ENCODE assay signal across 8 cellular contexts in the genomic region with DNA sequence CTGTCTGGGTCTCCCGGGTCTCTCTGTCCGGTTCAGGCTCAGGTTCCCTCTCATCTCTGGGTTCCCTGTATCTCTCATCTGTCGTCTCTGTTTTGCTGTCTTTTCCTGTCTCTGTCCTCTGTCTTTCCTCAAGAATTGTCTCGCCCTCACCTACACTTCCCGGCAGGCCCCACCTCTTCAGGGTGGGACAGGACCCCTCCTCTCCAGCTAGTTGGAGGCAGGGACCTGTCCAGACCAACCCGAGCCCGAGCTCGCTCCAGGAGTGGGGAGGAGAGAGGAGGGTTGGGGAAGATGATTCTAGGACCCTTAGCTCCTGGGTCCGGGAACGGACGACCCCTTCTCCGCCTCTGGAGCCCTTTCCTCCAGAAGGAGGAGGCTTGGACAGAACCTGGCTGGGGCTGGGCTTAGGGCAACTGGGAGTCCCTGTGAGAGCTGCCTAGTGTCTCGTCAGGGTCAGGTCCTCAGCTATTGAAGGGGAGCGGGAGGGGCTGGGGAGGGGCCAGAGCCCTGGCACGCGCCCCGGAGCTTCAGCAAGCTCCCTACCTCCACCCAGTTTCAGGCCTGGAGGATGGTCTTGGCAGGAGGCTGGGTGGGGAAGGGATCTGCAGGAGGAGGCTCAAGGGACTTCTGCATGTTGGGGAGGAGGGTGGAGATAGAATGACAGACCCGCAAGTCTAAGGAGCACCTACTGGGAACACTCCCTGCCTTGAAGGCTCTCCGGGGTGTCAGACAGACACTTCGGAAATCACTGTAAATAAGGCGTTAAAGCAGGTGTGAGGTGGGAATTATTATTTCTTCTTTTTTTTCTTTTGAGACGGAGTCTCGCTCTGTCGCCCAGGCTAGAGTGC. TPM values are rescaled to one million over a fixed set of nuclear protein-coding genes. Genes with fewer than 3 reads are reported as not detected.
DNase-seq lines count a peak whose midpoint lies in the region; ATAC-seq and TF ChIP-seq lines count a peak whose summit lies in the region.

No MANE protein-coding gene starts in this region.

- no peak overlapping the region for H3K18ac ChIP-seq in mesenchymal stem cell (ENCODE audit: low read depth in 1 of 2, low read length in 2 of 2)

- no peak overlapping the region for H2BK12ac ChIP-seq in mesenchymal stem cell (ENCODE audit: low read length in 2 of 2)

- H3K4me3 ChIP-seq in Caco-2 (ENCODE audit: low read depth, low read length), result peak overlapping the region; percentile 45
- peak overlapping the region; percentile 79 for H3K4me3 ChIP-seq in NB4 (ENCODE audit: low read depth, low read length)
- H3K4me3 ChIP-seq in mesenchymal stem cell (ENCODE audit: insufficient read depth in 1 of 2, low read depth in 1 of 2, low read length in 2 of 2), result peak overlapping the region; percentile 84 to 85

- ATAC-seq in HG03521 (IDR thresholded peaks at IDR 0.05; ENCODE audit: unreplicated experiment) (no peak), HG03196 (IDR thresholded peaks at IDR 0.05; ENCODE audit: unreplicated experiment) (no peak)

- H3K4me1 Mint-ChIP-seq in Caco-2 (ENCODE audit: low read depth, unreplicated experiment) (peaks cover 23% of the 10 kb centered on the region), chondrocyte (ENCODE audit: low read depth) (peaks cover 29% of the 10 kb centered on the region)

- H2BK15ac ChIP-seq in mesenchymal stem cell (ENCODE audit: low read depth, poor library complexity, severe bottlenecking), result peak overlapping the region; percentile 71

- peak in 1 of 2 experiments; percentile 22 for DNase-seq in Caco-2
- DNase-seq in NB4 (ENCODE audit: low read depth), result peak; percentile 31
- DNase-seq in chondrocyte (ENCODE audit: low spot score), result no peak
- no peak for DNase-seq in mesenchymal stem cell
- DNase-seq in NCI-H128 (lab: John Stamatoyannopoulos, UW; ENCODE audit: unreplicated experiment), result no peak
- DNase-seq in activated gamma-delta T cell treated with Interleukin-2 at 50 U/mL for 16 hours, result no peak

- H3K9me3 Mint-ChIP-seq in Caco-2 (ENCODE audit: unreplicated experiment) (no peaks in the 10 kb centered on the region), chondrocyte (ENCODE audit: low read depth) (no peaks in the 10 kb centered on the region)

- H3K9ac ChIP-seq in mesenchymal stem cell (ENCODE audit: low read length), result peak overlapping the region; percentile 87

- H3K14ac ChIP-seq in mesenchymal stem cell (ENCODE audit: low read length in 2 of 2), result peak overlapping the region in 1 of 2 experiments; percentile 41

- WGBS in mesenchymal stem cell, result 48% methylated on average over 17 of the region's 24 CpGs

- peaks cover 13% of the 10 kb centered on the region for H3K4me1 ChIP-seq in Caco-2
- peaks cover 26% of the 10 kb centered on the region for H3K4me1 ChIP-seq in mesenchymal stem cell (ENCODE audit: control insufficient read depth, insufficient read depth, low read depth, low read length)

- H2AFZ ChIP-seq in mesenchymal stem cell (ENCODE audit: low read depth, low read length), result peak overlapping the region; percentile 64

- peaks cover 20% of the 10 kb centered on the region for H3K36me3 Mint-ChIP-seq in Caco-2 (ENCODE audit: insufficient read depth, unreplicated experiment)
- H3K36me3 Mint-ChIP-seq in chondrocyte (ENCODE audit: low read depth), result no peaks in the 10 kb centered on the region

- H3K4me3 Mint-ChIP-seq in Caco-2 (ENCODE audit: unreplicated experiment), result peak overlapping the region; percentile 80
- peak overlapping the region; percentile 83 for H3K4me3 Mint-ChIP-seq in chondrocyte (ENCODE audit: unreplicated experiment)

- H3K36me3 ChIP-seq in Caco-2 (ENCODE audit: control insufficient read depth, insufficient read depth, low read length) (no peaks in the 10 kb centered on the region; the same call in 1 of the 2 replicates), mesenchymal stem cell (ENCODE audit: control insufficient read depth in 1 of 2, insufficient read depth in 2 of 2, low read depth in 1 of 2, low read length in 2 of 2) (peaks cover 0 to 5% of the 10 kb centered on the region in 2 experiments)

- peak overlapping the region in 1 of 2 experiments; percentile 76 for H3K23ac ChIP-seq in mesenchymal stem cell (ENCODE audit: low read length in 2 of 2)

- H3K4me2 ChIP-seq in mesenchymal stem cell (ENCODE audit: low read length, poor library complexity, severe bottlenecking), result peak overlapping the region; percentile 93

- intact Hi-C loops in Caco-2 (cut with micrococcal nuclease; ENCODE audit: unreplicated experiment), result loop anchor here (1.0 kb wide), 1 partner anchor 26 kb away; a partner anchor contains a TSS

- no peak for TF ChIP-seq CTCF in Caco-2 (IDR thresholded peaks at IDR 0.05; ENCODE audit: insufficient read depth in 1 of 2, low read depth in 1 of 2, low read length in 1 of 2, severe bottlenecking in 1 of 2, unreplicated experiment in 1 of 2)
- TF ChIP-seq CTCF in NB4 (IDR thresholded peaks at IDR 0.05; ENCODE audit: low read depth, low read length), result no peak
- no peak for TF ChIP-seq CTCF in chondrocyte (IDR thresholded peaks at IDR 0.05)

- no peak overlapping the region for H4K91ac ChIP-seq in mesenchymal stem cell (ENCODE audit: low read length)

- H3K79me1 ChIP-seq in mesenchymal stem cell (replicated peaks; ENCODE audit: low read length, poor library complexity, severe bottlenecking), result peaks cover 12% of the 10 kb centered on the region

- no peak for TF ChIP-seq POLR2A in NB4 (IDR thresholded peaks at IDR 0.05; ENCODE audit: extremely low read depth, insufficient read length)

- H3K27me3 ChIP-seq in Caco-2 (replicated peaks; ENCODE audit: control insufficient read depth, insufficient read depth, low read length) (no peaks in the 10 kb centered on the region), mesenchymal stem cell (ENCODE audit: control insufficient read depth in 1 of 2, insufficient read depth in 1 of 2, low read length in 2 of 2) (peaks cover 0 to 5% of the 10 kb centered on the region in 2 experiments)

- H3K4ac ChIP-seq in mesenchymal stem cell (ENCODE audit: low read depth in 1 of 2, low read length in 2 of 2), result no peak overlapping the region

- H3K27ac ChIP-seq in mesenchymal stem cell (ENCODE audit: low read length, poor library complexity, severe bottlenecking), result no peak overlapping the region

- H3K9me3 ChIP-seq in Caco-2 (no peaks in the 10 kb centered on the region), mesenchymal stem cell (ENCODE audit: control insufficient read depth, low read length) (no peaks in the 10 kb centered on the region)

- no TSS peak for BruUV-seq in Caco-2 (replicated peaks; lab: Mats Ljungman, UMichigan)

- H4K8ac ChIP-seq in mesenchymal stem cell (ENCODE audit: low read length), result no peak overlapping the region

- no peak overlapping the region for H2BK5ac ChIP-seq in mesenchymal stem cell (ENCODE audit: low read depth, low read length, poor library complexity, severe bottlenecking)

- H2BK120ac ChIP-seq in mesenchymal stem cell (ENCODE audit: low read depth, low read length), result no peak overlapping the region

- H3K27me3 Mint-ChIP-seq in Caco-2 (ENCODE audit: insufficient read depth, unreplicated experiment) (no peaks in the 10 kb centered on the region), chondrocyte (ENCODE audit: low read depth) (no peaks in the 10 kb centered on the region)

- no peak overlapping the region for H2AK5ac ChIP-seq in mesenchymal stem cell (ENCODE audit: low read length, severe bottlenecking)

- H3K27ac Mint-ChIP-seq in Caco-2 (ENCODE audit: unreplicated experiment) (peak overlapping the region; percentile 52), chondrocyte (ENCODE audit: unreplicated experiment) (peak overlapping the region; percentile 71)

- CTCF ChIA-PET in Caco-2 (lab: Charles Lee), result interaction anchor here (0.7 kb wide), 3 partner anchors 11 to 146 kb away, joined by 3 read pairs; a partner anchor contains a TSS

- POLR2A ChIA-PET in Caco-2 (lab: Charles Lee), result interaction anchor here (0.6 to 1.2 kb wide), 2 partner anchors 26 to 245 kb away, joined by 7 to 9 read pairs; a partner anchor contains a TSS

RNA-seq across cellular contexts. Expression of a gene that starts 26.3 kb away (rescaled TPM):
- total RNA-seq in Caco-2 (2022) (29.5 and 29.8 TPM in 2 replicates), chondrocyte (11.5 to 18.3 TPM (median 17.7 TPM) in 3 replicates)
- polyA plus RNA-seq in mesenchymal stem cell (2013, experiment 1 of 2), result 4.3 TPM
- 4.4 TPM for polyA plus RNA-seq in mesenchymal stem cell (2013, experiment 2 of 2)
